In genomic region chr1:7491818-7492173, GRCh38 we compare ENCODE assay signal across 15 cellular contexts.
DNase-seq lines count a peak whose midpoint lies in the region; ATAC-seq and TF ChIP-seq lines count a peak whose summit lies in the region.
"Had no signal": no experiment of that assay in that cellular context is flagged by ENCODE, and none has a peak within 500 bp of the region (broad histone marks: within the 10 kb centered on the region; RNA-seq: fewer than 3 reads in every experiment).

No MANE protein-coding gene starts in this region.

- TF ChIP-seq CTCF in colonic mucosa (IDR thresholded peaks at IDR 0.05) (no peak), type B pancreatic cell (conservative IDR thresholded peaks at IDR 0.05) (no peak)

- H3K27ac Mint-ChIP-seq in type B pancreatic cell = peak overlapping the region; percentile 62
- H3K27ac Mint-ChIP-seq in activated CD4-positive, alpha-beta T cell treated with anti-CD3 and anti-CD28 coated beads, Interleukin-2, amount 10 ng/mL, durations not matched to agents 24 days and 14 days = no peak overlapping the region
- H3K27ac Mint-ChIP-seq: stimulated activated memory B cell treated with anti-CD40 and anti-IgM and Interleukin-4, amounts not matched to agents 10 μg/mL and 1 μg/mL and 100 μg/mL, for 72 hours had no signal

- no peaks in the 10 kb centered on the region for H3K27me3 Mint-ChIP-seq in type B pancreatic cell
- H3K27me3 Mint-ChIP-seq in activated CD4-positive, alpha-beta T cell treated with anti-CD3 and anti-CD28 coated beads, Interleukin-2, amount 10 ng/mL, durations not matched to agents 24 days and 14 days = no peaks in the 10 kb centered on the region
- H3K27me3 Mint-ChIP-seq: stimulated activated memory B cell treated with anti-CD40 and anti-IgM and Interleukin-4, amounts not matched to agents 10 μg/mL and 1 μg/mL and 100 μg/mL, for 72 hours had no signal

- ATAC-seq in GM18502 (IDR thresholded peaks at IDR 0.05; ENCODE audit: poor library complexity, unreplicated experiment) = no peak
- ATAC-seq: stimulated activated memory B cell treated with anti-CD40 and anti-IgM and Interleukin-4, amounts not matched to agents 10 μg/mL and 1 μg/mL and 100 μg/mL, for 72 hours had no signal

- no peak overlapping the region for H3K18ac ChIP-seq in mesenchymal stem cell (ENCODE audit: low read depth in 1 of 2, low read length in 2 of 2)

- H3K4me3 ChIP-seq in colonic mucosa (no peak overlapping the region), mesenchymal stem cell (ENCODE audit: insufficient read depth in 1 of 2, low read depth in 1 of 2, low read length in 2 of 2) (no peak overlapping the region)

- H2BK15ac ChIP-seq in mesenchymal stem cell (ENCODE audit: low read depth, poor library complexity, severe bottlenecking) = no peak overlapping the region

- no peak overlapping the region for H2BK120ac ChIP-seq in mesenchymal stem cell (ENCODE audit: low read depth, low read length)

- no peak overlapping the region for H2AK5ac ChIP-seq in mesenchymal stem cell (ENCODE audit: low read length, severe bottlenecking)

- H2BK12ac ChIP-seq in mesenchymal stem cell (ENCODE audit: low read length in 2 of 2) = peak overlapping the region; percentile 15 to 69

- H3K4me1 ChIP-seq in colonic mucosa = peaks cover 12% of the 10 kb centered on the region
- peaks cover 8% of the 10 kb centered on the region for H3K4me1 ChIP-seq in mesenchymal stem cell (ENCODE audit: control insufficient read depth, insufficient read depth, low read depth, low read length)

- peak overlapping the region; percentile 58 for H4K8ac ChIP-seq in mesenchymal stem cell (ENCODE audit: low read length)

- no peak overlapping the region for H3K14ac ChIP-seq in mesenchymal stem cell (ENCODE audit: low read length in 2 of 2)

- H3K9me3 ChIP-seq in colonic mucosa (no peaks in the 10 kb centered on the region), mesenchymal stem cell (ENCODE audit: control insufficient read depth, low read length) (no peaks in the 10 kb centered on the region)

- peaks cover 32% of the 10 kb centered on the region for H3K4me1 Mint-ChIP-seq in type B pancreatic cell (ENCODE audit: unreplicated experiment)
- H3K4me1 Mint-ChIP-seq in activated CD4-positive, alpha-beta T cell treated with anti-CD3 and anti-CD28 coated beads, Interleukin-2, amount 10 ng/mL, durations not matched to agents 24 days and 14 days = no peaks in the 10 kb centered on the region
- H3K4me1 Mint-ChIP-seq: stimulated activated memory B cell treated with anti-CD40 and anti-IgM and Interleukin-4, amounts not matched to agents 10 μg/mL and 1 μg/mL and 100 μg/mL, for 72 hours had no signal

- intact Hi-C loops in colonic mucosa (cut with DNase I) = no loop called here
- intact Hi-C loops in activated CD4-positive, alpha-beta T cell treated with anti-CD3 and anti-CD28 coated beads, Interleukin-2, amount 10 ng/mL, durations not matched to agents 24 days and 14 days (cut with micrococcal nuclease) = no loop called here

- peaks cover 7% of the 10 kb centered on the region for H3K36me3 Mint-ChIP-seq in type B pancreatic cell
- H3K36me3 Mint-ChIP-seq in activated CD4-positive, alpha-beta T cell treated with anti-CD3 and anti-CD28 coated beads, Interleukin-2, amount 10 ng/mL, durations not matched to agents 24 days and 14 days (ENCODE audit: low read depth) = no peaks in the 10 kb centered on the region
- H3K36me3 Mint-ChIP-seq: CD4-positive, alpha-beta memory T cell; stimulated activated memory B cell treated with anti-CD40 and anti-IgM and Interleukin-4, amounts not matched to agents 10 μg/mL and 1 μg/mL and 100 μg/mL, for 72 hours had no signal

- no peaks in the 10 kb centered on the region for H3K27me3 ChIP-seq in colonic mucosa
- peaks cover 0 to 19% of the 10 kb centered on the region in 2 experiments for H3K27me3 ChIP-seq in mesenchymal stem cell (ENCODE audit: control insufficient read depth in 1 of 2, insufficient read depth in 1 of 2, low read length in 2 of 2)

- no peak overlapping the region for H2BK5ac ChIP-seq in mesenchymal stem cell (ENCODE audit: low read depth, low read length, poor library complexity, severe bottlenecking)

- H4K91ac ChIP-seq in mesenchymal stem cell (ENCODE audit: low read length) = no peak overlapping the region

- H3K36me3 ChIP-seq in colonic mucosa (no peaks in the 10 kb centered on the region), mesenchymal stem cell (ENCODE audit: control insufficient read depth in 1 of 2, insufficient read depth in 2 of 2, low read depth in 1 of 2, low read length in 2 of 2) (no peaks in the 10 kb centered on the region)

- H3K4me2 ChIP-seq in mesenchymal stem cell (ENCODE audit: low read length, poor library complexity, severe bottlenecking) = no peak overlapping the region

- H3K4ac ChIP-seq in mesenchymal stem cell (ENCODE audit: low read depth in 1 of 2, low read length in 2 of 2) = no peak overlapping the region

- H3K9me3 Mint-ChIP-seq in type B pancreatic cell = no peaks in the 10 kb centered on the region
- peaks cover 10% of the 10 kb centered on the region for H3K9me3 Mint-ChIP-seq in activated CD4-positive, alpha-beta T cell treated with anti-CD3 and anti-CD28 coated beads, Interleukin-2, amount 10 ng/mL, durations not matched to agents 24 days and 14 days

- peak; percentile 99 for DNase-seq in NCI-H748 treated with DMSO at 0.1 percent for 48 hours (lab: John Stamatoyannopoulos, UW)
- no peak for DNase-seq in NCI-H748 (lab: John Stamatoyannopoulos, UW; ENCODE audit: unreplicated experiment)
- peak; percentile 27 for DNase-seq in colonic mucosa
- no peak for DNase-seq in mesenchymal stem cell
- no peak for DNase-seq in type B pancreatic cell (ENCODE audit: extremely low spot score, unreplicated experiment)
- DNase-seq in stimulated activated CD4-positive, alpha-beta T cell treated with anti-CD3 and anti-CD28 coated beads, Interleukin-1b, Interleukin-23, amount 100 ng/mL, for 48 hours = no peak
- DNase-seq in activated CD4-positive, alpha-beta T cell treated with anti-CD3 and anti-CD28 coated beads, Interleukin-2, amount 10 ng/mL, durations not matched to agents 24 days and 14 days = no peak
- DNase-seq: activated CD4-positive, CD25-positive, alpha-beta regulatory T cell; CD4-positive, alpha-beta memory T cell; EL; SIG-M5; T-helper 2 cell had no signal

- 48% methylated on average over 7 of the region's 7 CpGs for WGBS in mesenchymal stem cell

- H2AFZ ChIP-seq in mesenchymal stem cell (ENCODE audit: low read depth, low read length) = no peak overlapping the region

- no peaks in the 10 kb centered on the region for H3K79me1 ChIP-seq in mesenchymal stem cell (replicated peaks; ENCODE audit: low read length, poor library complexity, severe bottlenecking)

- H3K23ac ChIP-seq in mesenchymal stem cell (ENCODE audit: low read length in 2 of 2) = no peak overlapping the region

- H3K4me3 Mint-ChIP-seq in type B pancreatic cell = peak overlapping the region; percentile 26
- no peak overlapping the region for H3K4me3 Mint-ChIP-seq in activated CD4-positive, alpha-beta T cell treated with anti-CD3 and anti-CD28 coated beads, Interleukin-2, amount 10 ng/mL, durations not matched to agents 24 days and 14 days
- H3K4me3 Mint-ChIP-seq: stimulated activated memory B cell treated with anti-CD40 and anti-IgM and Interleukin-4, amounts not matched to agents 10 μg/mL and 1 μg/mL and 100 μg/mL, for 72 hours had no signal

- H3K9ac ChIP-seq in colonic mucosa (ENCODE audit: low read depth in 2 of 2, low read length in 2 of 2) (no peak overlapping the region), mesenchymal stem cell (ENCODE audit: low read length) (peak overlapping the region; percentile 73)

- H3K27ac ChIP-seq in colonic mucosa (no peak overlapping the region), mesenchymal stem cell (ENCODE audit: low read length, poor library complexity, severe bottlenecking) (no peak overlapping the region)
- H3K27ac ChIP-seq: epithelial cell of prostate had no signal

Comparison
In these comparisons a context has a peak if more than half of its experiments do, and no peak if none do; other contexts are left out.
1. DNase-seq: peak in NCI-H748 treated with DMSO at 0.1 percent for 48 hours (single experiment) and colonic mucosa (single experiment); none in NCI-H748 (single experiment), mesenchymal stem cell (single experiment), type B pancreatic cell (single experiment), stimulated activated CD4-positive, alpha-beta T cell treated with anti-CD3 and anti-CD28 coated beads, Interleukin-1b, Interleukin-23, amount 100 ng/mL, for 48 hours (single experiment) and activated CD4-positive, alpha-beta T cell treated with anti-CD3 and anti-CD28 coated beads, Interleukin-2, amount 10 ng/mL, durations not matched to agents 24 days and 14 days (single experiment).